Comparison of ENCODE assay signal across 9 cellular contexts in the genomic region with DNA sequence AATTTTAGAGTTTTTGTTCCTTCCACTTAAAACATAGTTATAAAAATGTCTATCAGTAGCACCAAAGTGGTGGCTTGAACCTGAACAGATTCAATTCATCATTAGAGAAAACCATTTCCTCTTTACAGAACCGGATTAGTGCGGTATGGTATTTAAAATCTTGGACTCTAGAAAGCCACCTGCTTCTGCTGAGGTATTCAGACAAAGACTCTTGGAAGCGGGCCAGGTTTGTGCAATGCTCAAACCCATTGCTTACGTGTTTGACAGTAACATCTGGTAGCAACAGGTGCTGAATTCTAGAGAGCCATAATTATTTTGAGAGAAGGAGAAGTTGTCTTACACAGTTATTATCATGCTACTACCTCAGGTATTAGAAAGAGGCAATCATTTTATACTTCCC.
DNase-seq lines count a peak whose midpoint lies in the region; ATAC-seq and TF ChIP-seq lines count a peak whose summit lies in the region.
"Had no signal": no experiment of that assay in that cellular context is flagged by ENCODE, and none has a peak within 500 bp of the region (broad histone marks: within the 10 kb centered on the region; RNA-seq: fewer than 3 reads in every experiment).

No MANE protein-coding gene starts in this region.

- peaks cover 4% of the 10 kb centered on the region for H3K9me3 Mint-ChIP-seq in stimulated activated memory B cell treated with anti-CD40 and anti-IgM and Interleukin-4, amounts not matched to agents 10 μg/mL and 1 μg/mL and 100 μg/mL, for 72 hours
- H3K9me3 Mint-ChIP-seq in immature natural killer cell = peaks cover 3 to 22% (median 10%) of the 10 kb centered on the region in 6 donors

- peak; percentile 94 for DNase-seq in NCI-H510A (lab: John Stamatoyannopoulos, UW)
- peak; percentile 38 to 84 for DNase-seq in lower leg skin (ENCODE audit: low spot score in 2 of 2)
- DNase-seq in Ammon's horn (ENCODE audit: low spot score) = no peak
- DNase-seq in activated effector memory CD4-positive, alpha-beta T cell treated with anti-CD3 and anti-CD28 coated beads, Interleukin-2, amount 50 U/mL, for 16 hours = no peak
- no peak for DNase-seq in immature natural killer cell

- no peak overlapping the region for H3K4me3 ChIP-seq in lower leg skin (ENCODE audit: low read depth, poor library complexity, severe bottlenecking)
- H3K4me3 ChIP-seq: dorsolateral prefrontal cortex had no signal

- H3K4me3 Mint-ChIP-seq in stimulated activated memory B cell treated with anti-CD40 and anti-IgM and Interleukin-4, amounts not matched to agents 10 μg/mL and 1 μg/mL and 100 μg/mL, for 72 hours = no peak overlapping the region
- H3K4me3 Mint-ChIP-seq in immature natural killer cell = no peak overlapping the region

- H3K27me3 Mint-ChIP-seq in stimulated activated memory B cell treated with anti-CD40 and anti-IgM and Interleukin-4, amounts not matched to agents 10 μg/mL and 1 μg/mL and 100 μg/mL, for 72 hours = no peaks in the 10 kb centered on the region
- no peaks in the 10 kb centered on the region for H3K27me3 Mint-ChIP-seq in immature natural killer cell (ENCODE audit: low read depth in 3 of 3)

- no peaks in the 10 kb centered on the region for H3K36me3 Mint-ChIP-seq in stimulated activated memory B cell treated with anti-CD40 and anti-IgM and Interleukin-4, amounts not matched to agents 10 μg/mL and 1 μg/mL and 100 μg/mL, for 72 hours
- H3K36me3 Mint-ChIP-seq in immature natural killer cell = no peaks in the 10 kb centered on the region

- no peaks in the 10 kb centered on the region for H3K4me1 Mint-ChIP-seq in stimulated activated memory B cell treated with anti-CD40 and anti-IgM and Interleukin-4, amounts not matched to agents 10 μg/mL and 1 μg/mL and 100 μg/mL, for 72 hours
- no peaks in the 10 kb centered on the region for H3K4me1 Mint-ChIP-seq in immature natural killer cell

- intact Hi-C loops in lower leg skin (cut with DNase I; ENCODE audit: low total_unique reads) = no loop called here

- no peak for TF ChIP-seq CTCF in lower leg skin (IDR thresholded peaks at IDR 0.05)

- H3K27ac Mint-ChIP-seq in stimulated activated memory B cell treated with anti-CD40 and anti-IgM and Interleukin-4, amounts not matched to agents 10 μg/mL and 1 μg/mL and 100 μg/mL, for 72 hours = no peak overlapping the region
- H3K27ac Mint-ChIP-seq in immature natural killer cell = no peak overlapping the region

- WGBS in lower leg skin, 2 donors = 39% methylated on average over 4 of the region's 4 CpGs

- no peak for TF ChIP-seq POLR2A in lower leg skin (IDR thresholded peaks at IDR 0.05)

- ATAC-seq in GM18870 (IDR thresholded peaks at IDR 0.05; ENCODE audit: unreplicated experiment) (peak; percentile 83), HG03432 (IDR thresholded peaks at IDR 0.05; ENCODE audit: unreplicated experiment) (peak; percentile 91)
- ATAC-seq in stimulated activated memory B cell treated with anti-CD40 and anti-IgM and Interleukin-4, amounts not matched to agents 10 μg/mL and 1 μg/mL and 100 μg/mL, for 72 hours = no peak

Comparison
In these comparisons a context has a peak if more than half of its experiments do, and no peak if none do; other contexts are left out.
1. DNase-seq: peak in NCI-H510A (single experiment) and lower leg skin (2 of 2); none in Ammon's horn (single experiment), activated effector memory CD4-positive, alpha-beta T cell treated with anti-CD3 and anti-CD28 coated beads, Interleukin-2, amount 50 U/mL, for 16 hours (single experiment) and immature natural killer cell (0 of 3).